In genomic region chr19:14383898-14384669, GRCh38 we compare ENCODE assay signal across 1 cellular context.
A peak's percentile ranks its signal among the peaks of the same experiment; 100 is the strongest.
TF ChIP-seq lines count a peak whose summit lies in the region.

No MANE protein-coding gene starts in this region.

TF ChIP-seq in H1, 55 proteins besides CTCF, POLR2A, EP300 and RAD21 (continued from another document):
- TF ChIP-seq KDM1A (IDR thresholded peaks at IDR 0.05; ENCODE audit: borderline replicate concordance, low read length): peak; percentile 93
- TF ChIP-seq RFX5 (IDR thresholded peaks at IDR 0.05; ENCODE audit: borderline replicate concordance, low read depth, low read length): no peak
- TF ChIP-seq JUND (IDR thresholded peaks at IDR 0.05; ENCODE audit: low read length): peak; percentile 63
- peak in 1 of 2 experiments; percentile 71; a peak in 1 of 4 replicates for TF ChIP-seq HDAC2 (IDR thresholded peaks at IDR 0.05; ENCODE audit: borderline replicate concordance in 1 of 2, low read depth in 2 of 2, low read length in 2 of 2)
